Comparison of ENCODE assay signal across 8 cellular contexts in the genomic region with DNA sequence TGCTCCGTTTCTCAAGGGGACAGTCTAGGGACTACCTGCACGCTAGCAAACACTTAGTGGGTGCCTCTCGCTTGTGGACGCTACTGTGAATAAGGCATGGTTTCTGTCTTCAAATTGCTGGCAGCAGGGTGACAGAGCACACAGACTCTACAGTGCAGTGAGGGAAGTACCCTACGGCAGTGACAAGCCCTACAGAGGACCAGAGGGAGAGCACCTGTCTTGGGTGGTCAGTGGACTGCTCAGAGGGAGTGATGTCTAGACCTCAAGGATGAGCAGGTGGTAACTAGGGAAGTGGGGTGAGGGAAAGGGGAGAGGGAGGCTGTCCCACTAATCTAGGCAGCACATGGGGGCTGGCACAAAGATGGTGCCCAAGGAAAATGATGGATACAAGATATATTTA.
"Had no signal": no experiment of that assay in that cellular context is flagged by ENCODE, and none has a peak within 500 bp of the region (broad histone marks: within the 10 kb centered on the region; RNA-seq: fewer than 3 reads in every experiment).

No MANE protein-coding gene starts in this region.

- H3K9me3 ChIP-seq: HAP-1 had no signal

- H2AFZ ChIP-seq: GM23248 had no signal

- H3K4me3 ChIP-seq: GM23248, HAP-1 had no signal

- H3K4me3 Mint-ChIP-seq: HFFc6 had no signal

- DNase-seq: GM23248, GOT3, H7, HFFc6, IMR-90, KBM-7 had no signal

- H3K36me3 ChIP-seq: HAP-1 had no signal

- H3K27ac ChIP-seq: GM23248 had no signal

- H3K9ac ChIP-seq: GM23248 had no signal

- H3K4me1 ChIP-seq: HAP-1 had no signal

- H3K27ac Mint-ChIP-seq: HFFc6 had no signal

- ATAC-seq: HCT116 had no signal
